In genomic region chr14:21136024-21136423, GRCh38 we compare ENCODE assay signal across 8 cellular contexts. TPM values are rescaled to one million over a fixed set of nuclear protein-coding genes. Genes with fewer than 3 reads are reported as not detected.
DNase-seq lines count a peak whose midpoint lies in the region; ATAC-seq and TF ChIP-seq lines count a peak whose summit lies in the region.

No MANE protein-coding gene starts in this region.

- in situ Hi-C loops in SK-MEL-5 (cut with HindIII; ENCODE audit: low pct_unique_long_range_greater_than_20kb, low sequenced_read_pairs), result no loop called here

- H3K9me3 ChIP-seq in BE2C (no peaks in the 10 kb centered on the region), upper lobe of left lung (no peaks in the 10 kb centered on the region)

- DNase-seq in BE2C, result no peak
- DNase-seq in HCEC 1CT, result peak; percentile 20
- DNase-seq in SK-MEL-5 (ENCODE audit: low read depth, low spot score), result peak; percentile 40
- DNase-seq in glomerular endothelial cell (ENCODE audit: extremely low read depth, low read depth, low spot score), result peak; percentile 7
- DNase-seq in upper lobe of left lung, result no peak
- DNase-seq in activated T-cell treated with anti-CD3 and anti-CD28 coated beads, Interleukin-2, amount 50 U/mL, for 48 hours, result no peak

- no peaks in the 10 kb centered on the region for H3K36me3 ChIP-seq in BE2C
- no peaks in the 10 kb centered on the region for H3K36me3 ChIP-seq in upper lobe of left lung

- H3K27me3 ChIP-seq in BE2C, result peaks cover 15% of the 10 kb centered on the region
- no peaks in the 10 kb centered on the region for H3K27me3 ChIP-seq in upper lobe of left lung

- H3K4me1 ChIP-seq in BE2C (no peaks in the 10 kb centered on the region; the same call in 1 of the 2 replicates), upper lobe of left lung (no peaks in the 10 kb centered on the region)

- no peak for TF ChIP-seq EP300 in upper lobe of left lung (IDR thresholded peaks at IDR 0.05)

- ATAC-seq in upper lobe of left lung (ENCODE audit: low FRiP score in 2 of 2) (no peak), HG02973 (IDR thresholded peaks at IDR 0.05; ENCODE audit: unreplicated experiment) (no peak), GM19467 (IDR thresholded peaks at IDR 0.05; ENCODE audit: unreplicated experiment) (no peak)

- peak; percentile 76 for TF ChIP-seq CTCF in BE2C (IDR thresholded peaks at IDR 0.05; ENCODE audit: low read depth, low read length)
- TF ChIP-seq CTCF in upper lobe of left lung (IDR thresholded peaks at IDR 0.05), result peak; percentile 27 to 76 (median 36)

- H3K27ac ChIP-seq in upper lobe of left lung, result no peak overlapping the region

- 12 to 14% methylated on average over 1 of the region's 1 CpG for WGBS in upper lobe of left lung, 2 donors

- H3K4me3 ChIP-seq in BE2C (ENCODE audit: low read depth, low read length) (no peak overlapping the region), upper lobe of left lung (no peak overlapping the region)

- no peak for TF ChIP-seq POLR2A in upper lobe of left lung (IDR thresholded peaks at IDR 0.05)

RNA-seq across cellular contexts. Expression of gene OR5AU1, which starts 19.8 kb away (rescaled TPM):
- not detected for polyA plus RNA-seq in BE2C (2012; ENCODE audit: insufficient read depth, insufficient read length, low read depth)
- not detected in 2 replicates for total RNA-seq in SK-MEL-5 (2014; rRNA removed; shearing (Covaris generic))
- not detected in 2 replicates for polyA plus RNA-seq in SK-MEL-5 (2015; cell fraction: cytosol; rRNA removed)
- not detected in 2 replicates for polyA plus RNA-seq in SK-MEL-5 (2015; cell fraction: nucleus; rRNA removed)
- total RNA-seq in glomerular endothelial cell (not detected in 2 replicates), upper lobe of left lung (not detected)

RNA-seq across cellular contexts. Expression of gene TMEM253, which starts 35.2 kb away (rescaled TPM):
- polyA plus RNA-seq in BE2C (2012; ENCODE audit: insufficient read depth, insufficient read length, low read depth), result 4.6 TPM
- 0.11 TPM in 1 of 2 replicates, not detected in the other for total RNA-seq in SK-MEL-5 (2014; rRNA removed; shearing (Covaris generic))
- 0.05 TPM in 1 of 2 replicates, not detected in the other for polyA plus RNA-seq in SK-MEL-5 (2015; cell fraction: cytosol; rRNA removed)
- not detected in 2 replicates for polyA plus RNA-seq in SK-MEL-5 (2015; cell fraction: nucleus; rRNA removed)
- total RNA-seq in glomerular endothelial cell (0.19 TPM in 1 of 2 replicates, not detected in the other), upper lobe of left lung (1 to 10 TPM in 2 of 6 donors, under 1 TPM in 1, not detected in 3; 0.94 to 3.4 (median 1.4) TPM)

RNA-seq across cellular contexts. Expression of gene ZNF219, which starts 37.6 kb away (rescaled TPM):
- 78.8 TPM for polyA plus RNA-seq in BE2C (2012; ENCODE audit: insufficient read depth, insufficient read length, low read depth)
- total RNA-seq in SK-MEL-5 (2014; rRNA removed; shearing (Covaris generic)), result 5.5 and 5.9 TPM in 2 replicates
- polyA plus RNA-seq in SK-MEL-5 (2015; cell fraction: cytosol; rRNA removed), result 15.4 and 17.6 TPM in 2 replicates
- polyA plus RNA-seq in SK-MEL-5 (2015; cell fraction: nucleus; rRNA removed), result 34.6 and 47.0 TPM in 2 replicates
- 20.9 and 39.1 TPM in 2 replicates for total RNA-seq in glomerular endothelial cell
- 10 to 100 TPM; 46.1 to 97.5 (median 56.3) TPM for total RNA-seq in upper lobe of left lung

Comparison
In these comparisons a context has a peak if more than half of its experiments do, and no peak if none do; other contexts are left out.
1. DNase-seq: peak in HCEC 1CT (single experiment), SK-MEL-5 (single experiment) and glomerular endothelial cell (single experiment); none in BE2C (single experiment), upper lobe of left lung (0 of 2) and activated T-cell treated with anti-CD3 and anti-CD28 coated beads, Interleukin-2, amount 50 U/mL, for 48 hours (0 of 2).